ENCODE assay signal across 1 cellular context in the genomic region with DNA sequence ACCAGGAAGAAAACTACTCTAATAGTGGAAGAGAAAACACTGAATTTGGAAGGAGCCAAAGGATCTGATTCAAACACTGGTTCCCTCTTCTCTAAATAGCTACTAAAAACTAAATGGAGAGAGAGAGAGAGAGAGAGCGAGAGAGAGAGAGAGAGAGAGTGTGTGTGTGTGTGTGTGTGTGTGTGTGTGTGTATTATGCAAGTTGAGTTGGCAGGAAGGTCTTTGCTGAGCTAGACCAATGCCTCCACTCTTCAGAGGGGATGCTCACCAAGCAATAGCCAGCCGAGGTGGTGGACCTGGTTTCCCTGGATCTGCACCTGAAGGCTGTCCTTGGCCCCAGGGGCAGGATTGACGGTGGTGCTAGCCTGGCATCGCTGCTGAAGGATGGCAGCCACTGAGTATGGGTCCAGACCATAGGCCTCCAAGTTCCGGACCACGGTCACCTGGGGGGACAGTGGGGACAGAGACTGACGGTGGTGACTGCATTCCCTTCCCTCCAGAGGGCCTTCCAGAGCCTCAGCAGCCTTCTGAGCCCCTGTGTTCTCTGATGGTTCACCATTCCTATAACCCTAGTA.
TF ChIP-seq lines count a peak whose summit lies in the region.

No MANE protein-coding gene starts in this region.

TF ChIP-seq in HepG2, 621 proteins besides CTCF, POLR2A, EP300 and RAD21:
- no peak for TF ChIP-seq POGZ (CRISPR knock-in tag; IDR thresholded peaks at IDR 0.05)
- TF ChIP-seq HES4 (CRISPR knock-in tag; IDR thresholded peaks at IDR 0.05; ENCODE audit: borderline replicate concordance): no peak
- no peak for TF ChIP-seq BRD4 (CRISPR knock-in tag; IDR thresholded peaks at IDR 0.05)
- no peak for TF ChIP-seq BORCS8-MEF2B (CRISPR knock-in tag; IDR thresholded peaks at IDR 0.05)
- TF ChIP-seq ZIK1 (CRISPR knock-in tag; IDR thresholded peaks at IDR 0.05; ENCODE audit: borderline replicate concordance, low read depth): no peak
- no peak for TF ChIP-seq MED13 (CRISPR knock-in tag; IDR thresholded peaks at IDR 0.05)
- TF ChIP-seq RBM39 (IDR thresholded peaks at IDR 0.05; ENCODE audit: low read depth, low read length, poor library complexity, severe bottlenecking): no peak
- TF ChIP-seq RARA (CRISPR knock-in tag; IDR thresholded peaks at IDR 0.05): no peak
- no peak for TF ChIP-seq ZNF746 (CRISPR knock-in tag; IDR thresholded peaks at IDR 0.05)
- TF ChIP-seq IRF2 (CRISPR knock-in tag; IDR thresholded peaks at IDR 0.05): no peak
- TF ChIP-seq NKX3-1 (CRISPR knock-in tag; IDR thresholded peaks at IDR 0.05): no peak
- TF ChIP-seq ZBTB14 (CRISPR knock-in tag; IDR thresholded peaks at IDR 0.05): no peak
- no peak for TF ChIP-seq YEATS4 (CRISPR knock-in tag; IDR thresholded peaks at IDR 0.05; ENCODE audit: borderline replicate concordance)
- no peak for TF ChIP-seq CC2D1A (CRISPR knock-in tag; IDR thresholded peaks at IDR 0.05)
- TF ChIP-seq ZNF24 (IDR thresholded peaks at IDR 0.05): no peak
- no peak for TF ChIP-seq KLF13 (CRISPR knock-in tag; IDR thresholded peaks at IDR 0.05)
